8 cellular contexts compared by ENCODE assay signal in the genomic region with DNA sequence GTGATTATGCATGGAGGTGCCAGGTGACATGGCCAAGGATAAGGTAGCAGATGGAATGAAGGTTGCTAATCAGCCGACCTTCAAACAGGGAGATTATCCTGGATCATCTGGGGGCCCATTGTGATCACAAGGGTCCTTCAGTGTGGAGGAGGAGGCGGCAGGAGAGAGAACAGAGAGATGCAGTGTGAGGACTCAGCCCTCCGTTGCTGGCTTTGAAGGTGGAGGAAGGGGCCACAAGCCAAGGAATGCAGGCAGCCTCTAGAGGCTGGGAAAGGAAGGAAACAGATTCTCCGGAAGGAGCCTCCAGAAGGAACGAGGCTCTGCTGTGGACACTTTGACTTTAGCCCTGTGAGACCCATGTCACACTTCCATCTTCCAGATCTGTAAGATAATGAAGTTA. TPM values are rescaled to one million over a fixed set of nuclear protein-coding genes. Genes with fewer than 3 reads are reported as not detected.
DNase-seq lines count a peak whose midpoint lies in the region; ATAC-seq and TF ChIP-seq lines count a peak whose summit lies in the region.

No MANE protein-coding gene starts in this region.

- H3K4me3 ChIP-seq in Panc1 (ENCODE audit: low read depth in 2 of 2, low read length in 2 of 2) (no peak overlapping the region), stomach (no peak overlapping the region)

- H3K27ac Mint-ChIP-seq in activated naive CD4-positive, alpha-beta T cell treated with anti-CD3 and anti-CD28 coated beads, Interleukin-2, amount 10 ng/mL, durations not matched to agents 7 days and 5 days = peak overlapping the region; percentile 94
- H3K27ac Mint-ChIP-seq in effector memory CD8-positive, alpha-beta T cell = peak overlapping the region; percentile 93 to 96

- peaks cover 4% of the 10 kb centered on the region for H3K9me3 Mint-ChIP-seq in activated naive CD4-positive, alpha-beta T cell treated with anti-CD3 and anti-CD28 coated beads, Interleukin-2, amount 10 ng/mL, durations not matched to agents 7 days and 5 days
- no peaks in the 10 kb centered on the region for H3K9me3 Mint-ChIP-seq in effector memory CD8-positive, alpha-beta T cell

- TF ChIP-seq EP300 in stomach (IDR thresholded peaks at IDR 0.05) = no peak

- BruUV-seq in Panc1 (replicated peaks; lab: Mats Ljungman, UMichigan) = no TSS peak

- CTCF ChIA-PET in activated naive CD4-positive, alpha-beta T cell treated with anti-CD3 and anti-CD28 coated beads, Interleukin-2, amount 10 ng/mL, durations not matched to agents 7 days and 5 days (lab: Charles Lee) = interaction anchor here (0.9 to 1.7 kb wide), 3 partner anchors 19 to 53 kb away, joined by 3 to 9 read pairs (median 8); no protein-coding TSS in a partner anchor
- CTCF ChIA-PET in Panc1 (lab: Charles Lee) = no interaction called here

- ATAC-seq in Panc1 = no peak
- no peak for ATAC-seq in effector memory CD8-positive, alpha-beta T cell (replicated peaks)

- peaks cover 3% of the 10 kb centered on the region for H3K27me3 Mint-ChIP-seq in activated naive CD4-positive, alpha-beta T cell treated with anti-CD3 and anti-CD28 coated beads, Interleukin-2, amount 10 ng/mL, durations not matched to agents 7 days and 5 days
- H3K27me3 Mint-ChIP-seq in effector memory CD8-positive, alpha-beta T cell = no peaks in the 10 kb centered on the region

- TF ChIP-seq CTCF in Panc1 (IDR thresholded peaks at IDR 0.05) (no peak), stomach (IDR thresholded peaks at IDR 0.05) (no peak)

- intact Hi-C loops in Panc1 (cut with micrococcal nuclease; ENCODE audit: unreplicated experiment) = no loop called here
- intact Hi-C loops in stomach (cut with DNase I; ENCODE audit: low total_unique reads) = no loop called here

- H3K4me3 Mint-ChIP-seq in activated naive CD4-positive, alpha-beta T cell treated with anti-CD3 and anti-CD28 coated beads, Interleukin-2, amount 10 ng/mL, durations not matched to agents 7 days and 5 days = peak overlapping the region; percentile 75
- peak overlapping the region; percentile 61 to 66 for H3K4me3 Mint-ChIP-seq in effector memory CD8-positive, alpha-beta T cell

- H3K9me3 ChIP-seq in Panc1 (ENCODE audit: control insufficient read depth, insufficient read depth, low read depth, low read length) (no peaks in the 10 kb centered on the region), stomach (no peaks in the 10 kb centered on the region)

- peaks cover 76% of the 10 kb centered on the region for H3K4me1 Mint-ChIP-seq in activated naive CD4-positive, alpha-beta T cell treated with anti-CD3 and anti-CD28 coated beads, Interleukin-2, amount 10 ng/mL, durations not matched to agents 7 days and 5 days
- H3K4me1 Mint-ChIP-seq in effector memory CD8-positive, alpha-beta T cell (ENCODE audit: low read depth in 2 of 2) = peaks cover 19 to 27% of the 10 kb centered on the region in 2 donors

- in situ Hi-C loops in Panc1 (cut with HindIII; ENCODE audit: low pct_unique_long_range_greater_than_20kb, low sequenced_read_pairs) = no loop called here

- H3K4me1 ChIP-seq in Panc1 (ENCODE audit: control insufficient read depth, insufficient read depth, low read length) = peaks cover 42% of the 10 kb centered on the region
- H3K4me1 ChIP-seq in stomach = peaks cover 23 to 56% (median 32%) of the 10 kb centered on the region in 4 donors

- no peak for DNase-seq in activated naive CD4-positive, alpha-beta T cell treated with anti-CD3 and anti-CD28 coated beads, Interleukin-2, amount 10 ng/mL, durations not matched to agents 7 days and 5 days
- DNase-seq in activated naive CD4-positive, alpha-beta T cell treated with anti-CD3 and anti-CD28 coated beads, Interleukin-2, amount 50 U/mL, for 16 hours = no peak
- DNase-seq in Panc1 (ENCODE audit: low read depth, low spot score) (no peak), stomach (no peak), activated gamma-delta T cell (lab: John Stamatoyannopoulos, UW) (no peak), COLO668 (lab: John Stamatoyannopoulos, UW; ENCODE audit: unreplicated experiment) (no peak), activated gamma-delta T cell treated with Interleukin-2 at 50 U/mL for 16 hours (no peak)
- DNase-seq in effector memory CD8-positive, alpha-beta T cell = no peak

- TF ChIP-seq POLR2A in stomach (IDR thresholded peaks at IDR 0.05) = no peak

- 87 to 94% (median 92%) methylated on average over 5 of the region's 5 CpGs for WGBS in stomach, 5 donors

- H3K27ac ChIP-seq in Panc1 (ENCODE audit: low read length) (peak overlapping the region; percentile 91), stomach (peak overlapping the region in 4 of 5 donors; percentile 60 to 81 (median 70))

- H3K36me3 ChIP-seq in Panc1 (ENCODE audit: control insufficient read depth, insufficient read depth, low read length) (no peaks in the 10 kb centered on the region), stomach (no peaks in the 10 kb centered on the region)

- POLR2A ChIA-PET in Panc1 (lab: Charles Lee) = no interaction called here

- H3K36me3 Mint-ChIP-seq in activated naive CD4-positive, alpha-beta T cell treated with anti-CD3 and anti-CD28 coated beads, Interleukin-2, amount 10 ng/mL, durations not matched to agents 7 days and 5 days = peaks cover 9% of the 10 kb centered on the region
- H3K36me3 Mint-ChIP-seq in effector memory CD8-positive, alpha-beta T cell (ENCODE audit: insufficient read depth) = peaks cover 12% of the 10 kb centered on the region

- H3K27me3 ChIP-seq in Panc1 (ENCODE audit: control insufficient read depth, insufficient read depth, low read length) (no peaks in the 10 kb centered on the region), stomach (no peaks in the 10 kb centered on the region)

RNA-seq across cellular contexts. Expression of a gene that starts 27.4 kb away (rescaled TPM):
- total RNA-seq in Panc1 (2021; ENCODE audit: unreplicated experiment) = 361 TPM
- polyA plus RNA-seq in Panc1 (2012; ENCODE audit: insufficient read length) = 215 TPM
- total RNA-seq in stomach = 100 to 1,000 TPM in 2 of 5 donors, 10 to 100 TPM in 3; 26.3 to 406 (median 83.4) TPM
- 100 to 1,000 TPM in 1 of 3 donors, 10 to 100 TPM in 2; 24.4 to 118 (median 38.5) TPM for polyA plus RNA-seq in stomach

RNA-seq across cellular contexts. Expression of a gene that starts 58.9 kb away (rescaled TPM):
- total RNA-seq in Panc1 (2021; ENCODE audit: unreplicated experiment) (14.6 TPM), stomach (10 to 100 TPM in 2 of 5 donors, 1 to 10 TPM in 3; 1.8 to 40.3 (median 6.7) TPM)
- polyA plus RNA-seq in Panc1 (2012; ENCODE audit: insufficient read length) = 19.1 TPM
- polyA plus RNA-seq in stomach = 10 to 100 TPM in 1 of 3 donors, 1 to 10 TPM in 2; 7.0 to 10.3 (median 8.7) TPM

RNA-seq across cellular contexts. Expression of a gene that starts 59.9 kb away (rescaled TPM):
- total RNA-seq in Panc1 (2021; ENCODE audit: unreplicated experiment) (10.7 TPM), stomach (10 to 100 TPM; 12.3 to 37.1 (median 32.6) TPM)
- polyA plus RNA-seq in Panc1 (2012; ENCODE audit: insufficient read length) = 6.8 TPM
- polyA plus RNA-seq in stomach = 1 to 10 TPM; 7.9 to 9.2 (median 8.1) TPM
